7 cellular contexts compared by ENCODE assay signal in genomic region chr3:182710557-182711157, GRCh38.
DNase-seq lines count a peak whose midpoint lies in the region; ATAC-seq, FAIRE-seq and TF ChIP-seq lines count a peak whose summit lies in the region.

No MANE protein-coding gene starts in this region.

- no peaks in the 10 kb centered on the region for H3K4me1 ChIP-seq in uterus

- no peak overlapping the region for H3K4me3 Mint-ChIP-seq in WTC11

- POLR2A ChIA-PET in WTC11 (lab: Charles Lee): no interaction called here

- no peaks in the 10 kb centered on the region for H3K27me3 ChIP-seq in uterus

- H3K9me3 Mint-ChIP-seq in WTC11: no peaks in the 10 kb centered on the region

- peak; percentile 38 for TF ChIP-seq CTCF in NB4 (IDR thresholded peaks at IDR 0.05; ENCODE audit: low read depth, low read length)
- TF ChIP-seq CTCF in WTC11 (IDR thresholded peaks at IDR 0.05): no peak; the same call in 1 of the 2 replicates
- TF ChIP-seq CTCF in uterus (IDR thresholded peaks at IDR 0.05): peak in 3 of 4 experiments; percentile 14 to 42 (median 37)

- no peaks in the 10 kb centered on the region for H3K9me3 ChIP-seq in uterus

- peak; percentile 92 for FAIRE-seq in G401.6 (lab: Jason Lieb, UNC)

- H3K27ac Mint-ChIP-seq in WTC11: no peak overlapping the region

- no peak overlapping the region for H3K4me3 ChIP-seq in NB4 (ENCODE audit: low read depth, low read length)
- no peak overlapping the region for H3K4me3 ChIP-seq in uterus

- H3K27me3 Mint-ChIP-seq in WTC11 (ENCODE audit: low read depth): no peaks in the 10 kb centered on the region

- H3K36me3 Mint-ChIP-seq in WTC11: no peaks in the 10 kb centered on the region

- H3K27ac ChIP-seq in uterus: no peak overlapping the region

- peak; percentile 37 for DNase-seq in NB4 (ENCODE audit: low read depth)
- no peak for DNase-seq in WTC11 (ENCODE audit: low spot score)
- peak; percentile 18 for DNase-seq in iris pigment epithelial cell (ENCODE audit: low read depth)
- DNase-seq in uterus: no peak

- intact Hi-C loops in uterus (cut with DNase I; ENCODE audit: low total_unique reads): no loop called here

- ATAC-seq in GM21528 (IDR thresholded peaks at IDR 0.05; ENCODE audit: low FRiP score, unreplicated experiment): peak; percentile 69
- ATAC-seq in WTC11: peak; percentile 34; the same call in 1 of the 2 replicates
- ATAC-seq in HG02588 (IDR thresholded peaks at IDR 0.05; ENCODE audit: unreplicated experiment): no peak

- TF ChIP-seq POLR2A in NB4 (IDR thresholded peaks at IDR 0.05; ENCODE audit: extremely low read depth, insufficient read length): no peak
- TF ChIP-seq POLR2A in uterus (IDR thresholded peaks at IDR 0.05): no peak

- CTCF ChIA-PET in WTC11 (lab: Charles Lee): interaction anchor here (0.6 to 1.2 kb wide), 6 partner anchors 10 to 197 kb away, joined by 3 to 5 read pairs (median 3); no protein-coding TSS in a partner anchor

- H3K36me3 ChIP-seq in uterus: no peaks in the 10 kb centered on the region

- no peaks in the 10 kb centered on the region for H3K4me1 Mint-ChIP-seq in WTC11

TF ChIP-seq in WTC11, 78 proteins besides CTCF, POLR2A, EP300 and RAD21:
- TF ChIP-seq NFATC4 (CRISPR knock-in tag; IDR thresholded peaks at IDR 0.05) (no peak), ZNF121 (CRISPR knock-in tag; IDR thresholded peaks at IDR 0.05) (peak; percentile 94)

Comparison
In these comparisons a context has a peak if more than half of its experiments do, and no peak if none do; other contexts are left out.
1. DNase-seq: peak in NB4 (single experiment) and iris pigment epithelial cell (single experiment); none in WTC11 (single experiment) and uterus (0 of 2).